8 cellular contexts compared by ENCODE assay signal in the genomic region with DNA sequence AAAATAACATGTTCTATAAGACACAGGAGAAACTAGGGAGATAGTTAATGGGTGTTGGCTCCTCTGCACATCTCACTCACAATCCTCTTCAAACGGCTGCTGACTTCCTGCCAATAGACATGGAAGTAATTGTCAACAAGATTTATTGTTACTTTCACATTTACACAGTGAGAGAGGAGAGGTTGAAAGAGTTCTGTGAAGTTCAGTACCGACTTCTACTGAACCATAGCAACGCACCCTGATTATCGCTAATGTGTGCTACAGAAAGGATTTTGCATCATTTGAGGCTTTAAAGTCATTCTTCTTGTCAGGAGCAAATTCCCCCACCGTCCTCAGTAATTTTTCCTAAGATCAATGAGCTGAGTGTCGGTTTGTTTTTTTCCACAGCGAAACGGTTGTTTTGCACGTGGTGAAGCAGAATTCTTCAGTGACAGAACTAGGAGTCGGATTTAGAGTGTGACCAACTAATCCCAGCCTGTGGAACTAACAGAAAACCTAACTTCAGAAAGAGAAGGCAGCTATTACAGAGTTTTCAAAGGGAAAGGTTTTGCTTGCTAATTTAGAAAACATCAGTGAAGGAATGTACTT.
A peak's percentile ranks its signal among the peaks of the same experiment; 100 is the strongest.
DNase-seq lines count a peak whose midpoint lies in the region; ATAC-seq and TF ChIP-seq lines count a peak whose summit lies in the region.

No MANE protein-coding gene starts in this region.

- peak; percentile 74 for ATAC-seq in GM18517 (IDR thresholded peaks at IDR 0.05; ENCODE audit: unreplicated experiment)
- ATAC-seq in GM21737 (IDR thresholded peaks at IDR 0.05; ENCODE audit: unreplicated experiment), result no peak
- no peak for ATAC-seq in HG03457 (IDR thresholded peaks at IDR 0.05; ENCODE audit: unreplicated experiment)

- TF ChIP-seq POLR2A in ovary (IDR thresholded peaks at IDR 0.05), result no peak

- peak overlapping the region; percentile 12 for H3K4me3 ChIP-seq in brain microvascular endothelial cell (ENCODE audit: low read depth, low read length)
- H3K4me3 ChIP-seq in ovary, result peak overlapping the region; percentile 21

- WGBS in ovary, 3 donors, result 1 to 2% (median 2%) methylated on average over 10 of the region's 10 CpGs

- H3K27me3 ChIP-seq in brain microvascular endothelial cell (replicated peaks), result no peaks in the 10 kb centered on the region
- H3K27me3 ChIP-seq in ovary, result no peaks in the 10 kb centered on the region

- TF ChIP-seq EP300 in ovary (IDR thresholded peaks at IDR 0.05), result no peak

- in situ Hi-C loops in brain microvascular endothelial cell (cut with HindIII; ENCODE audit: low pct_ligation_motif_present, low sequenced_read_pairs), result no loop called here

- H3K36me3 ChIP-seq in brain microvascular endothelial cell (replicated peaks), result no peaks in the 10 kb centered on the region
- H3K36me3 ChIP-seq in ovary, result no peaks in the 10 kb centered on the region

- peak; percentile 81 for DNase-seq in MV-4-11 (lab: John Stamatoyannopoulos, UW)
- DNase-seq in brain microvascular endothelial cell, result no peak
- peak in 1 of 5 donors; percentile 24 for DNase-seq in ovary
- no peak for DNase-seq in iPS-NIHi11 (ENCODE audit: low spot score)
- DNase-seq in substantia nigra (lab: John Stamatoyannopoulos, UW), result no peak

- H3K9me3 ChIP-seq in ovary, result no peaks in the 10 kb centered on the region

- TF ChIP-seq CTCF in brain microvascular endothelial cell (IDR thresholded peaks at IDR 0.05; ENCODE audit: low read depth, low read length, missing control alignments) (no peak), ovary (IDR thresholded peaks at IDR 0.05) (no peak)

- intact Hi-C loops in ovary (cut with DNase I), result no loop called here

- H3K4me1 ChIP-seq in ovary (ENCODE audit: insufficient read depth), result peaks cover 2% of the 10 kb centered on the region

- H3K27ac ChIP-seq in brain microvascular endothelial cell (no peak overlapping the region), ovary (no peak overlapping the region), substantia nigra (ENCODE audit: low read depth, low read length, poor library complexity, severe bottlenecking) (no peak overlapping the region)
